Comparison of ENCODE assay signal across 22 cellular contexts in genomic region chr5:134534058-134534725, GRCh38. TPM values are rescaled to one million over a fixed set of nuclear protein-coding genes. Genes with fewer than 3 reads are reported as not detected.
DNase-seq lines count a peak whose midpoint lies in the region; ATAC-seq and TF ChIP-seq lines count a peak whose summit lies in the region.
"Had no signal": no experiment of that assay in that cellular context is flagged by ENCODE, and none has a peak within 500 bp of the region (broad histone marks: within the 10 kb centered on the region; RNA-seq: fewer than 3 reads in every experiment).

No MANE protein-coding gene starts in this region.

- H2AFZ ChIP-seq in neuronal stem cell (ENCODE audit: low read length): no peak overlapping the region
- H2AFZ ChIP-seq: parathyroid adenoma had no signal

- peak overlapping the region; percentile 7 for H2AK5ac ChIP-seq in neuronal stem cell (ENCODE audit: low read depth, low read length)

- peak overlapping the region; percentile 73 for H3K9ac ChIP-seq in neuronal stem cell (ENCODE audit: low read depth, low read length, poor library complexity)
- H3K9ac ChIP-seq: KMS-11, parathyroid adenoma, SK-N-SH had no signal

- no peak overlapping the region for H3K14ac ChIP-seq in neuronal stem cell (ENCODE audit: low read length)

- peaks cover 5 to 14% of the 10 kb centered on the region in 2 donors for H3K4me1 ChIP-seq in neuronal stem cell (ENCODE audit: control insufficient read depth in 2 of 2, insufficient read depth in 1 of 2, low read depth in 1 of 2, low read length in 2 of 2)

- H3K79me1 ChIP-seq in neuronal stem cell (ENCODE audit: low read depth, low read length): no peaks in the 10 kb centered on the region

- H3K27ac ChIP-seq in neuronal stem cell (replicated peaks; ENCODE audit: low read length): no peak overlapping the region
- H3K27ac ChIP-seq: KMS-11, parathyroid adenoma, transverse colon had no signal

- H3K9me3 Mint-ChIP-seq in T-helper 2 cell treated with Interferon-gamma antibody and Interleukin-4, amounts not matched to agents 5 μg/mL and 100 μg/mL, for 36 hours: no peaks in the 10 kb centered on the region
- H3K9me3 Mint-ChIP-seq in IgD-negative memory B cell: no peaks in the 10 kb centered on the region
- no peaks in the 10 kb centered on the region for H3K9me3 Mint-ChIP-seq in central memory CD8-positive, alpha-beta T cell

- peak overlapping the region; percentile 37 for H3K23ac ChIP-seq in neuronal stem cell (ENCODE audit: low read depth, low read length, poor library complexity)

- H4K91ac ChIP-seq in neuronal stem cell (ENCODE audit: low read depth, low read length, poor library complexity): no peak overlapping the region

- peaks cover 15% of the 10 kb centered on the region for H3K36me3 Mint-ChIP-seq in T-helper 2 cell treated with Interferon-gamma antibody and Interleukin-4, amounts not matched to agents 5 μg/mL and 100 μg/mL, for 36 hours (ENCODE audit: low read depth)
- H3K36me3 Mint-ChIP-seq in IgD-negative memory B cell: peaks cover 4% of the 10 kb centered on the region
- H3K36me3 Mint-ChIP-seq in central memory CD8-positive, alpha-beta T cell (ENCODE audit: insufficient read depth): peaks cover 22% of the 10 kb centered on the region

- peak overlapping the region; percentile 77 for H3K18ac ChIP-seq in neuronal stem cell (ENCODE audit: low read length)

- no peak overlapping the region for H3K4me3 Mint-ChIP-seq in T-helper 2 cell treated with Interferon-gamma antibody and Interleukin-4, amounts not matched to agents 5 μg/mL and 100 μg/mL, for 36 hours
- peak overlapping the region in 2 of 4 donors; percentile 42 to 43 for H3K4me3 Mint-ChIP-seq in IgD-negative memory B cell
- no peak overlapping the region for H3K4me3 Mint-ChIP-seq in central memory CD8-positive, alpha-beta T cell

- H3K27ac Mint-ChIP-seq in T-helper 2 cell treated with Interferon-gamma antibody and Interleukin-4, amounts not matched to agents 5 μg/mL and 100 μg/mL, for 36 hours: peak overlapping the region; percentile 49
- H3K27ac Mint-ChIP-seq in IgD-negative memory B cell: peak overlapping the region; percentile 76 to 89 (median 78)
- H3K27ac Mint-ChIP-seq in central memory CD8-positive, alpha-beta T cell (ENCODE audit: low read depth): peak overlapping the region; percentile 79

- no CpG with 5 or more reads among the region's 10 CpGs for WGBS in neuronal stem cell (ENCODE audit: extremely low coverage in 2 of 2, insufficient read length in 2 of 2, insufficient replicate concordance in 1 of 2), 2 donors

- no peak for ATAC-seq in central memory CD8-positive, alpha-beta T cell (replicated peaks; ENCODE audit: extremely low read depth, poor library complexity, severe bottlenecking)
- no peak for ATAC-seq in HG03565 (IDR thresholded peaks at IDR 0.05; ENCODE audit: unreplicated experiment)
- ATAC-seq: Panc1 had no signal

- H2BK12ac ChIP-seq in neuronal stem cell (ENCODE audit: low read length): no peak overlapping the region

- H4K8ac ChIP-seq in neuronal stem cell (ENCODE audit: low read depth, low read length): no peak overlapping the region

- peak overlapping the region; percentile 31 for H2BK15ac ChIP-seq in neuronal stem cell (ENCODE audit: low read length)

- peaks cover 27% of the 10 kb centered on the region for H3K4me1 Mint-ChIP-seq in T-helper 2 cell treated with Interferon-gamma antibody and Interleukin-4, amounts not matched to agents 5 μg/mL and 100 μg/mL, for 36 hours (ENCODE audit: low read depth)
- H3K4me1 Mint-ChIP-seq in IgD-negative memory B cell: peaks cover 53 to 73% (median 63%) of the 10 kb centered on the region in 3 donors
- peaks cover 83% of the 10 kb centered on the region for H3K4me1 Mint-ChIP-seq in central memory CD8-positive, alpha-beta T cell

- H3K4me2 ChIP-seq in neuronal stem cell (ENCODE audit: insufficient read depth, low read length, poor library complexity, severe bottlenecking): no peak overlapping the region
- H3K4me2 ChIP-seq: KMS-11, SK-N-SH had no signal

- POLR2A ChIA-PET in GM10248 (lab: Yijun Ruan, JAX): interaction anchor here (0.9 kb wide), 1 partner anchor 10 kb away, joined by 3 read pairs; no protein-coding TSS in a partner anchor

- H2BK5ac ChIP-seq in neuronal stem cell (ENCODE audit: low read length): no peak overlapping the region

- CTCF ChIA-PET in GM10248 (lab: Yijun Ruan, JAX): interaction anchor here (1.1 to 14.6 kb wide), 8 partner anchors 8 to 98 kb away, joined by 3 to 143 read pairs (median 5); partner anchors contain the start of gene JADE2

- no peak for TF ChIP-seq CTCF in GM10248 (IDR thresholded peaks at IDR 0.05; ENCODE audit: control extremely low read depth, extremely low read depth, low read depth, missing control alignments)

- no peaks in the 10 kb centered on the region for H3K36me3 ChIP-seq in neuronal stem cell (replicated peaks in 1 of 2; ENCODE audit: control insufficient read depth in 2 of 2, insufficient read depth in 2 of 2, low read length in 2 of 2)

- DNase-seq in T-helper 2 cell treated with Interferon-gamma antibody and Interleukin-4, amounts not matched to agents 5 μg/mL and 100 μg/mL, for 36 hours (ENCODE audit: low spot score): no peak
- DNase-seq in T-helper 2 cell: no peak
- DNase-seq in central memory CD8-positive, alpha-beta T cell (ENCODE audit: low spot score in 2 of 2): no peak
- DNase-seq in neuronal stem cell (ENCODE audit: low spot score): no peak
- DNase-seq in activated gamma-delta T cell (lab: John Stamatoyannopoulos, UW): no peak
- no peak for DNase-seq in GM10248 (ENCODE audit: extremely low spot score)
- DNase-seq: 8988T; activated CD4-positive, alpha-beta T cell treated with anti-CD3 and anti-CD28 coated beads, Interleukin-2, amount 50 U/mL, for 4 hours; C1 segment of cervical spinal cord; HCEC 1CT; NCI-H1092; NCI-H2107; NCI-H774; SK-N-SH; stimulated activated CD4-positive, alpha-beta T cell treated with anti-CD3 and anti-CD28 coated beads, Interleukin-4, amount 100 ng/mL, for 4 hours; stimulated activated CD8-positive, alpha-beta memory T cell treated with anti-CD3 and anti-CD28 coated beads, Interleukin-4, amount 100 ng/mL, for 48 hours; transverse colon had no signal

- H2BK120ac ChIP-seq in neuronal stem cell (ENCODE audit: low read depth, low read length): no peak overlapping the region

- H3K4me3 ChIP-seq in neuronal stem cell (ENCODE audit: low read length in 2 of 2): no peak overlapping the region
- H3K4me3 ChIP-seq: transverse colon had no signal

- H3K4ac ChIP-seq in neuronal stem cell (ENCODE audit: low read length): no peak overlapping the region

- peaks cover 0 to 30% (median 0%) of the 10 kb centered on the region in 3 experiments for H3K27me3 ChIP-seq in neuronal stem cell (ENCODE audit: control insufficient read depth in 3 of 3, insufficient read depth in 3 of 3, low read depth in 1 of 3, low read length in 3 of 3)
- H3K27me3 ChIP-seq: transverse colon had no signal

- H3K27me3 Mint-ChIP-seq in T-helper 2 cell treated with Interferon-gamma antibody and Interleukin-4, amounts not matched to agents 5 μg/mL and 100 μg/mL, for 36 hours (ENCODE audit: low read depth): no peaks in the 10 kb centered on the region
- no peaks in the 10 kb centered on the region for H3K27me3 Mint-ChIP-seq in IgD-negative memory B cell
- H3K27me3 Mint-ChIP-seq in central memory CD8-positive, alpha-beta T cell: no peaks in the 10 kb centered on the region

- H3K9me3 ChIP-seq in neuronal stem cell (replicated peaks in 1 of 2; ENCODE audit: control insufficient read depth in 2 of 2, insufficient read depth in 1 of 2, low read depth in 1 of 2, low read length in 2 of 2): no peaks in the 10 kb centered on the region
- H3K9me3 ChIP-seq: SK-N-SH, transverse colon had no signal

RNA-seq across cellular contexts. Expression of gene JADE2, which starts 8.7 kb away (rescaled TPM):
- 46.7 TPM for polyA plus RNA-seq in IgD-negative memory B cell
- 1.5 TPM for polyA plus RNA-seq in neuronal stem cell (2013, experiment 1 of 2)
- polyA plus RNA-seq in neuronal stem cell (2013, experiment 2 of 2): 1.3 TPM
